ENCODE assay signal across 21 cellular contexts in the genomic region with DNA sequence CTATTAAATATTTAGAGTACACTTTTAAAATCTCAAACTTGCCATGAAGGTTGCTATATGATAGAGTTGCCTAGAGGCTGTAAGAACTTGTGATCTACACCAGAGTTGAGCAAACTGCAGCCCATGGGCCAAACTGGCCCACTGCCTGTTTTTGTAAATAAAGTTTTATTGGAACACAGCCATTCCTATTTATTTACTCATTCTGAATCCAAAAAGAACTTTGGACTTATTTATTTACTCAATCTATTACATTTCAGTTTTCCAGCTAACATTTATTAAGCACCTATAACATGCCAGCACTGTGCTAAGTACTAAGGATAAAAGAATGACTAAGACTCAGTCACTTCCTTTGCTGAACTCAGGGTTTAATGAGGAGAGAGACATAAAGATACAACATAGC.
"Had no signal": no experiment of that assay in that cellular context is flagged by ENCODE, and none has a peak within 500 bp of the region (broad histone marks: within the 10 kb centered on the region; RNA-seq: fewer than 3 reads in every experiment).

No MANE protein-coding gene starts in this region.

- ATAC-seq: activated CD8-positive, alpha-beta T cell treated with anti-CD3 and anti-CD28 coated beads for 36 hours; heart right ventricle; left lobe of liver had no signal

- H3K4me1 Mint-ChIP-seq: activated CD4-positive, alpha-beta T cell treated with anti-CD3 and anti-CD28 coated beads, Interleukin-2, amount 10 ng/mL, durations not matched to agents 7 days and 5 days; activated naive CD4-positive, alpha-beta T cell treated with anti-CD3 and anti-CD28 coated beads, Interleukin-2, amount 50 U/mL, for 24 hours; naive B cell had no signal

- H3K27me3 ChIP-seq: brain microvascular endothelial cell, right atrium auricular region, tibial artery had no signal

- H3K4me3 ChIP-seq: heart right ventricle, lung, right atrium auricular region, tibial artery had no signal

- H3K4me3 Mint-ChIP-seq: activated CD4-positive, alpha-beta T cell treated with anti-CD3 and anti-CD28 coated beads, Interleukin-2, amount 10 ng/mL, durations not matched to agents 7 days and 5 days; activated CD8-positive, alpha-beta T cell treated with anti-CD3 and anti-CD28 coated beads for 36 hours; activated naive CD4-positive, alpha-beta T cell treated with anti-CD3 and anti-CD28 coated beads, Interleukin-2, amount 50 U/mL, for 24 hours; naive B cell; neural crest cell; stimulated activated naive CD8-positive, alpha-beta T cell treated with anti-CD3 and anti-CD28 coated beads, Interleukin-15, Interleukin-2, amounts not matched to agents 100 ng/mL and 50 ng/mL, for 24 hours had no signal

- H3K9me3 ChIP-seq: right atrium auricular region, tibial artery had no signal

- H3K36me3 Mint-ChIP-seq: activated naive CD4-positive, alpha-beta T cell treated with anti-CD3 and anti-CD28 coated beads, Interleukin-2, amount 50 U/mL, for 24 hours; naive B cell had no signal

- H3K27ac Mint-ChIP-seq: activated CD4-positive, alpha-beta T cell treated with anti-CD3 and anti-CD28 coated beads, Interleukin-2, amount 10 ng/mL, durations not matched to agents 7 days and 5 days; activated CD8-positive, alpha-beta T cell treated with anti-CD3 and anti-CD28 coated beads for 36 hours; activated naive CD4-positive, alpha-beta T cell treated with anti-CD3 and anti-CD28 coated beads, Interleukin-2, amount 50 U/mL, for 24 hours; naive B cell; stimulated activated naive CD8-positive, alpha-beta T cell treated with anti-CD3 and anti-CD28 coated beads, Interleukin-15, Interleukin-2, amounts not matched to agents 100 ng/mL and 50 ng/mL, for 24 hours had no signal

- H3K36me3 ChIP-seq: brain microvascular endothelial cell, heart right ventricle, right atrium auricular region, tibial artery, WERI-Rb-1 had no signal

- DNase-seq: activated CD4-positive, alpha-beta T cell treated with anti-CD3 and anti-CD28 coated beads, Interleukin-2, amount 10 ng/mL, durations not matched to agents 7 days and 5 days; activated CD4-positive, CD25-positive, alpha-beta regulatory T cell treated with anti-CD3 and anti-CD28 coated beads, Interleukin-2, amount 50 U/mL, for 72 hours; activated CD8-positive, alpha-beta T cell treated with anti-CD3 and anti-CD28 coated beads for 36 hours; activated gamma-delta T cell treated with Interleukin-2 at 50 U/mL for 16 hours; activated T-cell treated with anti-CD3 and anti-CD28 coated beads, Interleukin-2, amount 50 U/mL, for 1 hour; aorta; brain microvascular endothelial cell; central memory CD4-positive, alpha-beta T cell; heart right ventricle; kidney; naive B cell; occipital lobe; stimulated activated CD4-positive, alpha-beta T cell treated with anti-CD3 and anti-CD28 coated beads, Interleukin-12 subunit alpha, Interleukin-12 subunit beta, amount 100 ng/mL, for 4 hours; tibial artery; WERI-Rb-1 had no signal
